ENCODE assay signal across 13 cellular contexts in genomic region chr4:21884615-21885014, GRCh38.
"Had no signal": no experiment of that assay in that cellular context is flagged by ENCODE, and none has a peak within 500 bp of the region (broad histone marks: within the 10 kb centered on the region; RNA-seq: fewer than 3 reads in every experiment).

No MANE protein-coding gene starts in this region.

- H3K36me3 ChIP-seq: left lung, stomach, thoracic aorta, upper lobe of right lung had no signal

- H3K27me3 ChIP-seq: left lung, stomach, upper lobe of right lung had no signal

- ATAC-seq: left lung, T-helper 17 cell, upper lobe of right lung had no signal

- H3K4me1 ChIP-seq: left lung, stomach, upper lobe of right lung had no signal

- H3K27ac ChIP-seq: left lung, stomach, thoracic aorta, upper lobe of right lung had no signal

- DNase-seq: activated B cell treated with CpG ODN at 0.5 μM for 24 hours; activated effector memory CD4-positive, alpha-beta T cell treated with anti-CD3 and anti-CD28 coated beads, Interleukin-2, amount 50 U/mL, for 16 hours; activated T-cell treated with anti-CD3 and anti-CD28 coated beads, Interleukin-2, amount 50 U/mL, for 24 hours; anterior cingulate cortex; effector memory CD4-positive, alpha-beta T cell; hippocampal formation; left lung; naive B cell; stimulated activated CD4-positive, alpha-beta T cell treated with anti-CD3 and anti-CD28 coated beads, Interleukin-4, amount 100 ng/mL, for 24 hours; stomach; T-helper 17 cell; upper lobe of right lung had no signal

- H3K4me3 ChIP-seq: left lung, stomach, thoracic aorta, upper lobe of right lung had no signal
